22 cellular contexts compared by ENCODE assay signal in genomic region chr6:54037277-54037779, GRCh38.
"Had no signal": no experiment of that assay in that cellular context is flagged by ENCODE, and none has a peak within 500 bp of the region (broad histone marks: within the 10 kb centered on the region; RNA-seq: fewer than 3 reads in every experiment).

No MANE protein-coding gene starts in this region.

- H2AFZ ChIP-seq: parathyroid adenoma had no signal

- H3K27ac Mint-ChIP-seq: activated CD8-positive, alpha-beta T cell treated with anti-CD3 and anti-CD28 coated beads, Interleukin-2, amount 10 ng/mL, durations not matched to agents 7 days and 5 days; activated naive CD4-positive, alpha-beta T cell treated with anti-CD3 and anti-CD28 coated beads, Interleukin-2, amount 50 U/mL, for 72 hours; dendritic cell treated with granulocyte-macrophage colony-stimulating factor and Interleukin-4, amounts not matched to agents 40 ng/mL and 50 ng/mL, for 4 days; memory B cell had no signal

- H3K4me1 ChIP-seq: breast epithelium, foreskin keratinocyte, parathyroid adenoma, sigmoid colon, testis, uterus had no signal

- DNase-seq: activated CD4-positive, alpha-beta T cell treated with anti-CD3 and anti-CD28 coated beads, Interleukin-2, amount 50 U/mL, for 1 hour; activated CD4-positive, CD25-positive, alpha-beta regulatory T cell treated with anti-CD3 and anti-CD28 coated beads, Interleukin-2, amount 50 U/mL, for 72 hours; activated CD8-positive, alpha-beta T cell treated with anti-CD3 and anti-CD28 coated beads, Interleukin-2, amount 10 ng/mL, durations not matched to agents 7 days and 5 days; activated gamma-delta T cell treated with Interleukin-2 at 50 U/mL for 16 hours; effector CD4-positive, alpha-beta T cell; foreskin keratinocyte; kidney glomerular epithelial cell; nucleus accumbens; sigmoid colon; stimulated activated CD4-positive, alpha-beta T cell treated with anti-CD3 and anti-CD28 coated beads, Interleukin-2, amount 100 ng/mL, for 48 hours; stimulated activated CD8-positive, alpha-beta memory T cell treated with anti-CD3 and anti-CD28 coated beads, Interleukin-4, amount 100 ng/mL, for 48 hours; stimulated activated naive CD4-positive, alpha-beta T cell; T-helper 1 cell; testis; trophoblast cell; uterus; WERI-Rb-1 had no signal

- ATAC-seq: activated CD8-positive, alpha-beta T cell treated with anti-CD3 and anti-CD28 coated beads, Interleukin-2, amount 10 ng/mL, durations not matched to agents 7 days and 5 days; activated naive CD4-positive, alpha-beta T cell treated with anti-CD3 and anti-CD28 coated beads, Interleukin-2, amount 50 U/mL, for 72 hours; foreskin keratinocyte had no signal

- H3K4me3 Mint-ChIP-seq: activated CD8-positive, alpha-beta T cell treated with anti-CD3 and anti-CD28 coated beads, Interleukin-2, amount 10 ng/mL, durations not matched to agents 7 days and 5 days; dendritic cell treated with granulocyte-macrophage colony-stimulating factor and Interleukin-4, amounts not matched to agents 40 ng/mL and 50 ng/mL, for 4 days; memory B cell had no signal

- H3K36me3 Mint-ChIP-seq: activated naive CD4-positive, alpha-beta T cell treated with anti-CD3 and anti-CD28 coated beads, Interleukin-2, amount 50 U/mL, for 72 hours; memory B cell had no signal

- H3K27me3 Mint-ChIP-seq: dendritic cell treated with granulocyte-macrophage colony-stimulating factor and Interleukin-4, amounts not matched to agents 40 ng/mL and 50 ng/mL, for 4 days; memory B cell had no signal

- H3K9me3 Mint-ChIP-seq: activated naive CD4-positive, alpha-beta T cell treated with anti-CD3 and anti-CD28 coated beads, Interleukin-2, amount 50 U/mL, for 72 hours; dendritic cell treated with granulocyte-macrophage colony-stimulating factor and Interleukin-4, amounts not matched to agents 40 ng/mL and 50 ng/mL, for 4 days had no signal

- H3K27ac ChIP-seq: breast epithelium, foreskin keratinocyte, parathyroid adenoma, sigmoid colon, testis, uterus, WERI-Rb-1 had no signal

- H3K27me3 ChIP-seq: breast epithelium, foreskin keratinocyte, sigmoid colon, testis had no signal

- H3K4me1 Mint-ChIP-seq: memory B cell had no signal

- H3K36me3 ChIP-seq: breast epithelium, sigmoid colon, uterus, WERI-Rb-1 had no signal

- H3K4me3 ChIP-seq: breast epithelium, sigmoid colon, testis, uterus had no signal

- H3K9me3 ChIP-seq: breast epithelium, sigmoid colon, testis, uterus had no signal

- H3K79me2 ChIP-seq: parathyroid adenoma had no signal
